17 cellular contexts compared by ENCODE assay signal in the genomic region with DNA sequence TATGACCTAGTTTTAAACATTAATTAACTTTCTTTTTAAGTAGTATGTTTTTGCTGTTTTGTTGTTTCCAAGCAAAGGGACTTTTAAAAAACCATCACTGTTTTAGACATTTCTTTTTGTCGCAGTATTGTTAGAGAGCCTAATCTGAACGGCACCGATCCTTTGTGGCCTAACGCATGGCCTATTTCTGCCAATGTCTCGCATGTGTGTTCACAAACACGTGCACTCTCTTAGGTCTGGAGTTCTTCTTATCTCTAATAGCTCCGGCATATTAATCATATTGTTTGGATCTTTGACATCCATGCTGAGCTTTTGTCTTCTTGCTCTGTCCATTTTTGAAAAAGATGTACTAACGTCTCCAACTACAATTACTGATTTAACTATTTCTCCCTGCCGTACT.
"Had no signal": no experiment of that assay in that cellular context is flagged by ENCODE, and none has a peak within 500 bp of the region (broad histone marks: within the 10 kb centered on the region; RNA-seq: fewer than 3 reads in every experiment).

No MANE protein-coding gene starts in this region.

- H3K9ac ChIP-seq: parathyroid adenoma had no signal

- H3K4me3 ChIP-seq: adrenal gland, esophagus squamous epithelium, sigmoid colon, thoracic aorta had no signal

- H3K27ac Mint-ChIP-seq: activated naive CD4-positive, alpha-beta T cell treated with anti-CD3 and anti-CD28 coated beads, Interleukin-2, amount 50 U/mL, for 72 hours; effector memory CD8-positive, alpha-beta T cell; immature natural killer cell; memory B cell; naive thymus-derived CD8-positive, alpha-beta T cell; stimulated activated naive B cell treated with anti-CD40 and anti-IgM and Interleukin-4, amounts not matched to agents 10 μg/mL and 1 μg/mL and 100 μg/mL, for 72 hours; T-cell had no signal

- H3K36me3 ChIP-seq: adrenal gland, esophagus squamous epithelium, sigmoid colon, thoracic aorta had no signal

- H3K36me3 Mint-ChIP-seq: activated naive CD4-positive, alpha-beta T cell treated with anti-CD3 and anti-CD28 coated beads, Interleukin-2, amount 50 U/mL, for 72 hours; immature natural killer cell; memory B cell; stimulated activated naive B cell treated with anti-CD40 and anti-IgM and Interleukin-4, amounts not matched to agents 10 μg/mL and 1 μg/mL and 100 μg/mL, for 72 hours; T-cell had no signal

- H3K27me3 ChIP-seq: adrenal gland, esophagus squamous epithelium, sigmoid colon had no signal

- H2AFZ ChIP-seq: parathyroid adenoma had no signal

- H3K79me2 ChIP-seq: parathyroid adenoma had no signal

- H3K27ac ChIP-seq: parathyroid adenoma, sigmoid colon had no signal

- H3K4me1 ChIP-seq: parathyroid adenoma, sigmoid colon had no signal

- H3K9me3 Mint-ChIP-seq: activated naive CD4-positive, alpha-beta T cell treated with anti-CD3 and anti-CD28 coated beads, Interleukin-2, amount 50 U/mL, for 72 hours; effector memory CD8-positive, alpha-beta T cell; immature natural killer cell; naive thymus-derived CD8-positive, alpha-beta T cell; stimulated activated naive B cell treated with anti-CD40 and anti-IgM and Interleukin-4, amounts not matched to agents 10 μg/mL and 1 μg/mL and 100 μg/mL, for 72 hours; T-cell had no signal

- H3K9me3 ChIP-seq: adrenal gland, esophagus squamous epithelium, sigmoid colon, thoracic aorta had no signal

- H3K4me3 Mint-ChIP-seq: effector memory CD8-positive, alpha-beta T cell; immature natural killer cell; memory B cell; naive thymus-derived CD8-positive, alpha-beta T cell; stimulated activated naive B cell treated with anti-CD40 and anti-IgM and Interleukin-4, amounts not matched to agents 10 μg/mL and 1 μg/mL and 100 μg/mL, for 72 hours; T-cell had no signal

- ATAC-seq: activated naive CD4-positive, alpha-beta T cell treated with anti-CD3 and anti-CD28 coated beads, Interleukin-2, amount 50 U/mL, for 72 hours; effector memory CD8-positive, alpha-beta T cell; left ventricle myocardium superior; naive thymus-derived CD8-positive, alpha-beta T cell; stimulated activated naive B cell treated with anti-CD40 and anti-IgM and Interleukin-4, amounts not matched to agents 10 μg/mL and 1 μg/mL and 100 μg/mL, for 72 hours; T-cell had no signal

- H3K4me1 Mint-ChIP-seq: immature natural killer cell; memory B cell; naive thymus-derived CD8-positive, alpha-beta T cell; T-cell had no signal

- DNase-seq: activated CD4-positive, CD25-positive, alpha-beta regulatory T cell treated with anti-CD3 and anti-CD28 coated beads, Interleukin-2, amount 50 U/mL, for 72 hours; activated gamma-delta T cell; effector memory CD8-positive, alpha-beta T cell; esophagus squamous epithelium; immature natural killer cell; kidney glomerular epithelial cell; left ventricle myocardium superior; naive thymus-derived CD8-positive, alpha-beta T cell; sigmoid colon; stimulated activated naive B cell treated with anti-CD40 and anti-IgM and Interleukin-4, amounts not matched to agents 10 μg/mL and 1 μg/mL and 100 μg/mL, for 72 hours; T-cell; T-helper 9 cell had no signal
